9 cellular contexts compared by ENCODE assay signal in the genomic region with DNA sequence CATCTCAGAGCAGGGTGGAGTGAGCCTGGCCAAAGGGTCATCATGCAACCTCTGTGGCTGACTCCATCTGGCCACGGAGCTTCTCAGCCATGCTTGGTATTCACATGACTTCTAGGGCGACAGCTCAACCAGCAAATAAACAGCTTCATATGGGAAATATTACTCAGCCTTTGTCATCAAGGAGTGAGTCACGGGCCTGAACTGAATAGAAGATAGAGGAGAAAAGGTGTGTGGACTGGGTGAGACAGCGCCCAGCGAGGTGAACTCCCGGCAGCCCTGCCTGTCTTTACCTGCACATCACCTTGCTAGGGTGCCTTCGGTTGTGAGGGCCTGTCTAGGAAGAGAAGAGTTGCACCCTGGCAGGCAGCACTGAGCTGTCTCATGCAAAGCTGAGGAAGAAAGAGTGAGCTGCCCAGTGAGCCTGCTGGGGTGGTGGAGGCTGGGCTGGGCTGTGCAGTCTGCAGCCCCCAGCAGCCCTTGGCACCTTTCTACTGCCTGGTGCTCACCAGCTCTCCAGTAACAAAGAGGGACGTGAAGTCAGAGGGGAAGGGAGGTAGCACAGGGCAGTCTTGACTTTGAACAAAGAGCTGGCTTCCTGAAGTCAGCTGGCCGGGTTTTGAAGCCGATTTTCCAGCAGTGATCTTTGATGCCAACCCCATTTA.
DNase-seq lines count a peak whose midpoint lies in the region; ATAC-seq and TF ChIP-seq lines count a peak whose summit lies in the region.
"Had no signal": no experiment of that assay in that cellular context is flagged by ENCODE, and none has a peak within 500 bp of the region (broad histone marks: within the 10 kb centered on the region; RNA-seq: fewer than 3 reads in every experiment).

No MANE protein-coding gene starts in this region.

- H3K4me3 ChIP-seq in effector memory CD4-positive, alpha-beta T cell (ENCODE audit: insufficient read depth, low read depth, low read length, poor library complexity, severe bottlenecking): no peak overlapping the region

- no peaks in the 10 kb centered on the region for H3K9me3 ChIP-seq in effector memory CD4-positive, alpha-beta T cell (ENCODE audit: control insufficient read depth, low read length)

- no peaks in the 10 kb centered on the region for H3K36me3 Mint-ChIP-seq in natural killer cell treated with Interleukin-12 subunit alpha and Interleukin-12 subunit beta and Interleukin-15 and Interleukin-18, amount 100 ng/mL, for 72 hours
- H3K36me3 Mint-ChIP-seq in natural killer cell (no peaks in the 10 kb centered on the region), glutamatergic neuron (ENCODE audit: unreplicated experiment) (no peaks in the 10 kb centered on the region)
- no peaks in the 10 kb centered on the region for H3K36me3 Mint-ChIP-seq in T-helper 2 cell treated with Interferon-gamma antibody and Interleukin-4, amounts not matched to agents 5 μg/mL and 100 μg/mL, for 36 hours (ENCODE audit: low read depth)
- H3K36me3 Mint-ChIP-seq: activated naive CD4-positive, alpha-beta T cell treated with anti-CD3 and anti-CD28 coated beads, Interleukin-2, amount 50 U/mL, for 24 hours had no signal

- no peak for TF ChIP-seq CTCF in natural killer cell (IDR thresholded peaks at IDR 0.05)
- TF ChIP-seq CTCF in glutamatergic neuron (IDR thresholded peaks at IDR 0.05; ENCODE audit: partially characterized antibody, unreplicated experiment): no peak

- H3K27me3 ChIP-seq in effector memory CD4-positive, alpha-beta T cell (replicated peaks; ENCODE audit: control insufficient read depth, insufficient read depth, low read length, poor library complexity, severe bottlenecking): no peaks in the 10 kb centered on the region

- H3K4me1 ChIP-seq in effector memory CD4-positive, alpha-beta T cell (ENCODE audit: control insufficient read depth, insufficient read depth, low read length, poor library complexity, severe bottlenecking): no peaks in the 10 kb centered on the region

- peaks cover 4% of the 10 kb centered on the region for H3K9me3 Mint-ChIP-seq in natural killer cell treated with Interleukin-12 subunit alpha and Interleukin-12 subunit beta and Interleukin-15 and Interleukin-18, amount 100 ng/mL, for 72 hours
- H3K9me3 Mint-ChIP-seq in natural killer cell (no peaks in the 10 kb centered on the region), glutamatergic neuron (ENCODE audit: unreplicated experiment) (peaks cover 16% of the 10 kb centered on the region)
- H3K9me3 Mint-ChIP-seq in T-helper 2 cell treated with Interferon-gamma antibody and Interleukin-4, amounts not matched to agents 5 μg/mL and 100 μg/mL, for 36 hours: no peaks in the 10 kb centered on the region

- H3K27me3 Mint-ChIP-seq in natural killer cell treated with Interleukin-12 subunit alpha and Interleukin-12 subunit beta and Interleukin-15 and Interleukin-18, amount 100 ng/mL, for 72 hours: peaks cover 5 to 21% of the 10 kb centered on the region in 2 donors
- H3K27me3 Mint-ChIP-seq in natural killer cell (ENCODE audit: low read depth in 2 of 2) (peaks cover 0 to 5% of the 10 kb centered on the region in 2 donors), glutamatergic neuron (ENCODE audit: unreplicated experiment) (peaks cover 25% of the 10 kb centered on the region)
- H3K27me3 Mint-ChIP-seq in T-helper 2 cell treated with Interferon-gamma antibody and Interleukin-4, amounts not matched to agents 5 μg/mL and 100 μg/mL, for 36 hours (ENCODE audit: low read depth): peaks cover 4% of the 10 kb centered on the region

- intact Hi-C loops in natural killer cell (cut with micrococcal nuclease): no loop called here

- no peak for DNase-seq in natural killer cell treated with Interleukin-12 subunit alpha and Interleukin-12 subunit beta and Interleukin-15 and Interleukin-18, amount 100 ng/mL, for 72 hours (ENCODE audit: low spot score)
- DNase-seq in natural killer cell (no peak), glutamatergic neuron (no peak), stromal cell of bone marrow (ENCODE audit: low read depth) (peak; percentile 97), hippocampal formation (lab: John Stamatoyannopoulos, UW) (no peak)
- DNase-seq in T-helper 2 cell treated with Interferon-gamma antibody and Interleukin-4, amounts not matched to agents 5 μg/mL and 100 μg/mL, for 36 hours (ENCODE audit: low spot score): peak; percentile 45
- DNase-seq in effector memory CD4-positive, alpha-beta T cell: no peak

- no peaks in the 10 kb centered on the region for H3K36me3 ChIP-seq in effector memory CD4-positive, alpha-beta T cell (ENCODE audit: control insufficient read depth, insufficient read depth, low read length)

- no peak overlapping the region for H3K4me3 Mint-ChIP-seq in natural killer cell treated with Interleukin-12 subunit alpha and Interleukin-12 subunit beta and Interleukin-15 and Interleukin-18, amount 100 ng/mL, for 72 hours
- H3K4me3 Mint-ChIP-seq in natural killer cell (no peak overlapping the region), glutamatergic neuron (ENCODE audit: unreplicated experiment) (no peak overlapping the region)
- no peak overlapping the region for H3K4me3 Mint-ChIP-seq in T-helper 2 cell treated with Interferon-gamma antibody and Interleukin-4, amounts not matched to agents 5 μg/mL and 100 μg/mL, for 36 hours
- H3K4me3 Mint-ChIP-seq: activated naive CD4-positive, alpha-beta T cell treated with anti-CD3 and anti-CD28 coated beads, Interleukin-2, amount 50 U/mL, for 24 hours had no signal

- H3K4me1 Mint-ChIP-seq in natural killer cell treated with Interleukin-12 subunit alpha and Interleukin-12 subunit beta and Interleukin-15 and Interleukin-18, amount 100 ng/mL, for 72 hours (ENCODE audit: low read depth in 2 of 2): peaks cover 3 to 8% of the 10 kb centered on the region in 2 donors
- no peaks in the 10 kb centered on the region for H3K4me1 Mint-ChIP-seq in natural killer cell
- H3K4me1 Mint-ChIP-seq in T-helper 2 cell treated with Interferon-gamma antibody and Interleukin-4, amounts not matched to agents 5 μg/mL and 100 μg/mL, for 36 hours (ENCODE audit: low read depth): peaks cover 4% of the 10 kb centered on the region
- H3K4me1 Mint-ChIP-seq in glutamatergic neuron (ENCODE audit: low read depth, unreplicated experiment): peaks cover 43% of the 10 kb centered on the region

- peak; percentile 52 to 67 for ATAC-seq in natural killer cell treated with Interleukin-12 subunit alpha and Interleukin-12 subunit beta and Interleukin-15 and Interleukin-18, amount 100 ng/mL, for 72 hours
- no peak for ATAC-seq in natural killer cell
- ATAC-seq in HG02588 (IDR thresholded peaks at IDR 0.05; ENCODE audit: unreplicated experiment): no peak

- no peak overlapping the region for H3K27ac Mint-ChIP-seq in natural killer cell treated with Interleukin-12 subunit alpha and Interleukin-12 subunit beta and Interleukin-15 and Interleukin-18, amount 100 ng/mL, for 72 hours
- H3K27ac Mint-ChIP-seq in natural killer cell: no peak overlapping the region
- H3K27ac Mint-ChIP-seq in T-helper 2 cell treated with Interferon-gamma antibody and Interleukin-4, amounts not matched to agents 5 μg/mL and 100 μg/mL, for 36 hours: no peak overlapping the region
- peak overlapping the region; percentile 88 for H3K27ac Mint-ChIP-seq in glutamatergic neuron (ENCODE audit: unreplicated experiment)
- H3K27ac Mint-ChIP-seq: activated naive CD4-positive, alpha-beta T cell treated with anti-CD3 and anti-CD28 coated beads, Interleukin-2, amount 50 U/mL, for 24 hours had no signal

- no peak overlapping the region for H3K27ac ChIP-seq in effector memory CD4-positive, alpha-beta T cell (ENCODE audit: insufficient read depth, low read length, poor library complexity, severe bottlenecking)

Comparison
In these comparisons a context has a peak if more than half of its experiments do, and no peak if none do; other contexts are left out.
1. ATAC-seq: peak in natural killer cell treated with Interleukin-12 subunit alpha and Interleukin-12 subunit beta and Interleukin-15 and Interleukin-18, amount 100 ng/mL, for 72 hours (2 of 2); none in natural killer cell (0 of 3) and HG02588 (single experiment).
2. DNase-seq: peak in T-helper 2 cell treated with Interferon-gamma antibody and Interleukin-4, amounts not matched to agents 5 μg/mL and 100 μg/mL, for 36 hours (single experiment) and stromal cell of bone marrow (single experiment); none in natural killer cell treated with Interleukin-12 subunit alpha and Interleukin-12 subunit beta and Interleukin-15 and Interleukin-18, amount 100 ng/mL, for 72 hours (single experiment), natural killer cell (single experiment), glutamatergic neuron (single experiment), effector memory CD4-positive, alpha-beta T cell (0 of 3) and hippocampal formation (0 of 2).